In the genomic region with DNA sequence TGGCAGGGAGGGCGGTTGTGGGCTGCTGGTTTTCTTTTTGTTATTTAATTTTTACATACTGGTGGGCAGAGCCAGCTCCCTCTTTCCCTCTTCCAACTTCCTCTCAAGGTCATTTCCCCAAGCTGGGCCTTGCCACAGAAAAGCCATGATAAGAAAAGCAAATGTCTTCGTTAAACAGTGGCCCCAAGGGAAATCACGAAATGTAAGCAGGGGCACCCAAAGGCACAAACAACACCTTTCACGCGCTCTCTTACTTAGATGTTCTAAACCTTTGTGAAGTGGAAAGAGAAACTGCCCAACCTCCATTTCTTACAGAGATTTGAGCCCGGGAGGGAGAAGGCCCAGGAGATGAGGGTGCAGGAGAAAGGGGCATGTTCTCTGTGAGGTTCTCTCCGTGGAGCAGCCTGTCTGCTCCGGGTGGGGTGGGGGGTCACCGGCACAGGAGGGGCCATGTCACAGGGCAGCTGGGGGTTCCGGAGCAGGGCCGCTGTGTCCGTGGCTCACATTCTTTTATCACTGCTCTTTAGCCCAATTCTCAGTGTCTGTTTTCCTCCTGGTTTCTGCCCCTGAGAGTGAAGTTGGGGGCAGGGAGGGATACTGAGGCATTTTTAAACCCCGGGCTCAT, we compare ENCODE assay signal across 23 cellular contexts.
"Had no signal": no experiment of that assay in that cellular context is flagged by ENCODE, and none has a peak within 500 bp of the region (broad histone marks: within the 10 kb centered on the region; RNA-seq: fewer than 3 reads in every experiment).

No MANE protein-coding gene starts in this region.

- H3K27ac Mint-ChIP-seq: activated CD8-positive, alpha-beta T cell treated with anti-CD3 and anti-CD28 coated beads, Interleukin-2, amount 10 ng/mL, durations not matched to agents 7 days and 5 days; activated naive CD4-positive, alpha-beta T cell treated with anti-CD3 and anti-CD28 coated beads, Interleukin-2, amount 50 U/mL, for 72 hours; mesothelial cell of epicardium; natural killer cell treated with Interleukin-12 subunit alpha and Interleukin-12 subunit beta and Interleukin-15 and Interleukin-18, amount 100 ng/mL, for 72 hours; stimulated activated naive B cell treated with anti-CD40 and anti-IgM and Interleukin-4, amounts not matched to agents 10 μg/mL and 1 μg/mL and 100 μg/mL, for 72 hours had no signal

- H3K4me1 Mint-ChIP-seq: stimulated activated naive B cell treated with anti-CD40 and anti-IgM and Interleukin-4, amounts not matched to agents 10 μg/mL and 1 μg/mL and 100 μg/mL, for 72 hours had no signal

- H3K4me2 ChIP-seq: smooth muscle cell had no signal

- H3K4me3 ChIP-seq: breast epithelium, coronary artery, esophagus squamous epithelium, gastrocnemius medialis, sigmoid colon, smooth muscle cell, thoracic aorta, upper lobe of left lung had no signal

- H3K9me3 Mint-ChIP-seq: activated naive CD4-positive, alpha-beta T cell treated with anti-CD3 and anti-CD28 coated beads, Interleukin-2, amount 50 U/mL, for 72 hours; natural killer cell treated with Interleukin-12 subunit alpha and Interleukin-12 subunit beta and Interleukin-15 and Interleukin-18, amount 100 ng/mL, for 72 hours had no signal

- H3K27me3 Mint-ChIP-seq: stimulated activated naive B cell treated with anti-CD40 and anti-IgM and Interleukin-4, amounts not matched to agents 10 μg/mL and 1 μg/mL and 100 μg/mL, for 72 hours had no signal

- H3K27me3 ChIP-seq: breast epithelium, gastrocnemius medialis, sigmoid colon, upper lobe of left lung had no signal

- H3K36me3 Mint-ChIP-seq: activated naive CD4-positive, alpha-beta T cell treated with anti-CD3 and anti-CD28 coated beads, Interleukin-2, amount 50 U/mL, for 72 hours; mesothelial cell of epicardium; natural killer cell treated with Interleukin-12 subunit alpha and Interleukin-12 subunit beta and Interleukin-15 and Interleukin-18, amount 100 ng/mL, for 72 hours; stimulated activated naive B cell treated with anti-CD40 and anti-IgM and Interleukin-4, amounts not matched to agents 10 μg/mL and 1 μg/mL and 100 μg/mL, for 72 hours had no signal

- DNase-seq: activated CD4-positive, alpha-beta T cell treated with anti-CD3 and anti-CD28 coated beads, Interleukin-2, amount 50 U/mL, for 1 hour; activated CD4-positive, CD25-positive, alpha-beta regulatory T cell treated with anti-CD3 and anti-CD28 coated beads, Interleukin-2, amount 50 U/mL, for 72 hours; activated CD8-positive, alpha-beta T cell treated with anti-CD3 and anti-CD28 coated beads, Interleukin-2, amount 10 ng/mL, durations not matched to agents 7 days and 5 days; activated gamma-delta T cell treated with Interleukin-2 at 50 U/mL for 16 hours; activated T-cell treated with anti-CD3 and anti-CD28 coated beads, Interleukin-2, amount 50 U/mL, for 1 hour; cerebellar nuclear complex; esophagus squamous epithelium; gastrocnemius medialis; head of caudate nucleus; left colon; nucleus accumbens; sigmoid colon; stimulated activated CD4-positive, alpha-beta T cell treated with anti-CD3 and anti-CD28 coated beads, Interleukin-2, amount 100 ng/mL, for 48 hours; stimulated activated CD8-positive, alpha-beta memory T cell treated with anti-CD3 and anti-CD28 coated beads, Interleukin-4, amount 100 ng/mL, for 48 hours; stimulated activated naive B cell treated with anti-CD40 and anti-IgM and Interleukin-4, amounts not matched to agents 10 μg/mL and 1 μg/mL and 100 μg/mL, for 72 hours; upper lobe of left lung had no signal

- H3K4me3 Mint-ChIP-seq: activated CD8-positive, alpha-beta T cell treated with anti-CD3 and anti-CD28 coated beads, Interleukin-2, amount 10 ng/mL, durations not matched to agents 7 days and 5 days; mesothelial cell of epicardium; natural killer cell treated with Interleukin-12 subunit alpha and Interleukin-12 subunit beta and Interleukin-15 and Interleukin-18, amount 100 ng/mL, for 72 hours; stimulated activated naive B cell treated with anti-CD40 and anti-IgM and Interleukin-4, amounts not matched to agents 10 μg/mL and 1 μg/mL and 100 μg/mL, for 72 hours had no signal

- ATAC-seq: activated CD8-positive, alpha-beta T cell treated with anti-CD3 and anti-CD28 coated beads, Interleukin-2, amount 10 ng/mL, durations not matched to agents 7 days and 5 days; activated naive CD4-positive, alpha-beta T cell treated with anti-CD3 and anti-CD28 coated beads, Interleukin-2, amount 50 U/mL, for 72 hours; gastrocnemius medialis; left colon; natural killer cell treated with Interleukin-12 subunit alpha and Interleukin-12 subunit beta and Interleukin-15 and Interleukin-18, amount 100 ng/mL, for 72 hours; stimulated activated naive B cell treated with anti-CD40 and anti-IgM and Interleukin-4, amounts not matched to agents 10 μg/mL and 1 μg/mL and 100 μg/mL, for 72 hours had no signal

- H3K4me1 ChIP-seq: breast epithelium, esophagus squamous epithelium, gastrocnemius medialis, sigmoid colon, upper lobe of left lung had no signal

- H3K36me3 ChIP-seq: breast epithelium, esophagus squamous epithelium, gastrocnemius medialis, sigmoid colon, thoracic aorta, upper lobe of left lung had no signal

- H3K9me3 ChIP-seq: breast epithelium, esophagus squamous epithelium, gastrocnemius medialis, sigmoid colon, thoracic aorta, upper lobe of left lung had no signal

- H3K27ac ChIP-seq: breast epithelium, coronary artery, esophagus squamous epithelium, gastrocnemius medialis, sigmoid colon, thoracic aorta, upper lobe of left lung had no signal
